In genomic region chr5:31664566-31664965, GRCh38 we compare ENCODE assay signal across 9 cellular contexts. TPM values are rescaled to one million over a fixed set of nuclear protein-coding genes. Genes with fewer than 3 reads are reported as not detected.
A peak's percentile ranks its signal among the peaks of the same experiment; 100 is the strongest.
DNase-seq lines count a peak whose midpoint lies in the region; ATAC-seq, FAIRE-seq and TF ChIP-seq lines count a peak whose summit lies in the region.
"Had no signal": no experiment of that assay in that cellular context is flagged by ENCODE, and none has a peak within 500 bp of the region (broad histone marks: within the 10 kb centered on the region; RNA-seq: fewer than 3 reads in every experiment).

No MANE protein-coding gene starts in this region.

- H3K4ac ChIP-seq in H1 (replicated peaks; ENCODE audit: insufficient read length, low read depth, low read length): no peak overlapping the region

- no peaks in the 10 kb centered on the region for H3K4me1 ChIP-seq in H1 (replicated peaks in 1 of 4; ENCODE audit: control insufficient read depth in 3 of 4, insufficient read depth in 4 of 4, low read length in 3 of 4)

- no peaks in the 10 kb centered on the region for H3K79me2 ChIP-seq in H1 (ENCODE audit: control insufficient read depth in 1 of 2, insufficient read depth in 2 of 2, low read length in 2 of 2)

- WGBS in H1 (ENCODE audit: extremely low coverage in 1 of 2, insufficient coverage in 1 of 2, insufficient read length in 1 of 2, insufficient replicate concordance in 2 of 2, low coverage in 1 of 2, low lambda C conversion rate in 2 of 2, missing lambda C conversion rate in 1 of 2), 2 experiments: 78% methylated on average over 8 of the region's 8 CpGs; no CpG with 5 or more reads in 1 of the 2 experiments

- H4K20me1 ChIP-seq in H1 (replicated peaks in 1 of 2; ENCODE audit: control insufficient read depth in 1 of 2, insufficient read depth in 2 of 2, low read length in 2 of 2): no peaks in the 10 kb centered on the region

- H3K9ac ChIP-seq in H1 (replicated peaks in 1 of 4; ENCODE audit: extremely low read depth in 1 of 4, low read depth in 3 of 4, low read length in 3 of 4): no peak overlapping the region

- H4K8ac ChIP-seq in H1 (ENCODE audit: extremely low read depth, insufficient read depth, low read length): no peak overlapping the region

- CTCF ChIA-PET in H1 (lab: Charles Lee; ENCODE audit: partially characterized antibody) (interaction anchor here (0.5 to 2.9 kb wide), 24 partner anchors 8 to 418 kb away, joined by 3 to 24 read pairs (median 4); no protein-coding TSS in a partner anchor), RWPE1 (lab: Yijun Ruan, JAX) (interaction anchor here (0.6 to 0.8 kb wide), 2 partner anchors 73 to 145 kb away, joined by 5 read pairs; no protein-coding TSS in a partner anchor)

- H3K14ac ChIP-seq in H1 (ENCODE audit: insufficient read length): no peak overlapping the region

- no peak overlapping the region for H4K5ac ChIP-seq in H1 (ENCODE audit: insufficient read length, low read depth, low read length)

- peak; percentile 49 for TF ChIP-seq CTCF in GM12875 (IDR thresholded peaks at IDR 0.05; ENCODE audit: borderline replicate concordance, insufficient read depth, low read depth, low read length)
- TF ChIP-seq CTCF in H1 (IDR thresholded peaks at IDR 0.05; ENCODE audit: control extremely low read depth in 1 of 3, insufficient read depth in 1 of 3, low read depth in 1 of 3, low read length in 3 of 3): peak; percentile 87 to 97 (median 94)
- no peak for TF ChIP-seq CTCF in RWPE1 (conservative IDR thresholded peaks at IDR 0.05; ENCODE audit: low read depth)

- DNase-seq in AML-193 (lab: John Stamatoyannopoulos, UW) (peak; percentile 1 to 3), NCI-H526 (lab: John Stamatoyannopoulos, UW) (peak; percentile 49 to 64), H1 (ENCODE audit: low read depth in 1 of 2, low spot score in 2 of 2) (peak; percentile 60 to 75), ecto neural progenitor cell (ENCODE audit: low spot score) (no peak), RWPE1 (ENCODE audit: low spot score) (no peak)
- DNase-seq: GF-D8 had no signal

- FAIRE-seq in H1 (lab: Jason Lieb, UNC): peak; percentile 55

- TF ChIP-seq RAD21 in H1 (IDR thresholded peaks at IDR 0.05 in 1 of 2, conservative IDR thresholded peaks at IDR 0.05 in 1 of 2; ENCODE audit: low read depth in 2 of 2, low read length in 2 of 2): peak; percentile 80 to 85

- no peaks in the 10 kb centered on the region for H3K27me3 ChIP-seq in H1 (replicated peaks in 1 of 4; ENCODE audit: control insufficient read depth in 3 of 4, extremely low read depth in 1 of 4, insufficient read depth in 3 of 4, low read length in 3 of 4)

- no peaks in the 10 kb centered on the region for H3K36me3 ChIP-seq in H1 (ENCODE audit: control insufficient read depth in 2 of 4, insufficient read depth in 4 of 4, low read length in 3 of 4)

- no peak overlapping the region for H2AK5ac ChIP-seq in H1 (ENCODE audit: low read depth, low read length)

- H3K4me3 ChIP-seq in GM12875 (ENCODE audit: low read depth, low read length): no peak overlapping the region
- H3K4me3 ChIP-seq in H1 (ENCODE audit: extremely low read depth in 1 of 4, insufficient read depth in 2 of 4, low read depth in 3 of 4, low read length in 4 of 4): no peak overlapping the region

- H2BK5ac ChIP-seq in H1 (ENCODE audit: low read depth, low read length): no peak overlapping the region

- ATAC-seq in HG03378 (IDR thresholded peaks at IDR 0.05; ENCODE audit: unreplicated experiment) (no peak), GM21423 (IDR thresholded peaks at IDR 0.05; ENCODE audit: unreplicated experiment) (no peak)

- no peak overlapping the region for H3K4me2 ChIP-seq in H1 (ENCODE audit: insufficient read depth in 1 of 2, low read depth in 2 of 2, low read length in 2 of 2)

- POLR2A ChIA-PET in H1 (lab: Charles Lee; ENCODE audit: partially characterized antibody): no interaction called here
- POLR2A ChIA-PET in RWPE1 (lab: Yijun Ruan, JAX; ENCODE audit: low non-redundant PET): no interaction called here

- TF ChIP-seq EP300 in H1 (IDR thresholded peaks at IDR 0.05; ENCODE audit: borderline replicate concordance in 1 of 2, low read depth in 2 of 2, low read length in 2 of 2): no peak

- H3K18ac ChIP-seq in H1 (ENCODE audit: extremely low read depth, low read length): no peak overlapping the region

- H3K23ac ChIP-seq in H1 (ENCODE audit: insufficient read length): no peak overlapping the region

- no peak overlapping the region for H4K91ac ChIP-seq in H1 (replicated peaks; ENCODE audit: insufficient read length, low read length)

- no peak overlapping the region for H2BK20ac ChIP-seq in H1 (ENCODE audit: low read length)

- no peak overlapping the region for H2AFZ ChIP-seq in H1 (ENCODE audit: low read length)

- no peaks in the 10 kb centered on the region for H3K79me1 ChIP-seq in H1 (ENCODE audit: low read depth, low read length)

- H3K27ac ChIP-seq in H1 (ENCODE audit: low read depth, low read length) (no peak overlapping the region), RWPE1 (no peak overlapping the region)

- H3K56ac ChIP-seq in H1 (replicated peaks; ENCODE audit: insufficient read length, low read depth, low read length): no peak overlapping the region

- H3K23me2 ChIP-seq in H1 (ENCODE audit: low read depth, low read length): no peaks in the 10 kb centered on the region

- no peaks in the 10 kb centered on the region for H3K9me3 ChIP-seq in H1 (ENCODE audit: insufficient read depth in 2 of 2, low read depth in 1 of 2, low read length in 1 of 2)

- H2BK120ac ChIP-seq in H1 (replicated peaks; ENCODE audit: low read depth, low read length): no peak overlapping the region

- H2BK12ac ChIP-seq in H1 (ENCODE audit: low read depth, low read length): no peak overlapping the region

- H2BK15ac ChIP-seq in H1 (ENCODE audit: low read length): peak overlapping the region; percentile 21; the same call in 1 of the 2 replicates

- no peak for TF ChIP-seq POLR2A in H1 (IDR thresholded peaks at IDR 0.05; ENCODE audit: control extremely low read depth in 1 of 2, low read depth in 2 of 2, low read length in 2 of 2)

TF ChIP-seq in H1, 55 proteins besides CTCF, POLR2A, EP300 and RAD21:
- TF ChIP-seq EGR1 (IDR thresholded peaks at IDR 0.05; ENCODE audit: borderline replicate concordance, low read depth, low read length) (no peak), CEBPB (IDR thresholded peaks at IDR 0.05; ENCODE audit: low read depth, low read length) (no peak), RFX5 (IDR thresholded peaks at IDR 0.05; ENCODE audit: borderline replicate concordance, low read depth, low read length) (no peak), MAX (IDR thresholded peaks at IDR 0.05) (peak; percentile 62), HDAC2 (IDR thresholded peaks at IDR 0.05; ENCODE audit: borderline replicate concordance in 1 of 2, low read depth in 2 of 2, low read length in 2 of 2) (no peak), SIRT6 (IDR thresholded peaks at IDR 0.05; ENCODE audit: low read length) (no peak), ZNF274 (IDR thresholded peaks at IDR 0.05; ENCODE audit: borderline replicate concordance, extremely low read depth, low read length) (no peak), YY1 (IDR thresholded peaks at IDR 0.05; ENCODE audit: low read depth, low read length) (peak; percentile 86), POLR2AphosphoS5 (IDR thresholded peaks at IDR 0.05; ENCODE audit: low read depth, low read length) (no peak), ATF3 (IDR thresholded peaks at IDR 0.05; ENCODE audit: insufficient read depth, low read depth, low read length) (no peak), BRCA1 (IDR thresholded peaks at IDR 0.05; ENCODE audit: low read depth, low read length) (no peak), CHD1 (IDR thresholded peaks at IDR 0.05; ENCODE audit: low read depth, low read length) (no peak), CTBP2 (IDR thresholded peaks at IDR 0.05; ENCODE audit: borderline replicate concordance, insufficient read depth, insufficient read length, low read length) (no peak), TCF12 (IDR thresholded peaks at IDR 0.05; ENCODE audit: low read depth, low read length) (no peak), USF2 (IDR thresholded peaks at IDR 0.05; ENCODE audit: low read length) (no peak)

RNA-seq across cellular contexts. Expression of gene PDZD2, which starts 25.6 kb away (rescaled TPM):
- 6.8 and 8.5 TPM in 2 replicates for total RNA-seq in H1 (2021; fragmentation: NEBNext Ultra II Directional; extraction: Animal tissue kit (Norgen Biotek cat#: 25700))
- 1.2 and 1.7 TPM in 2 replicates for polyA plus RNA-seq in H1 (2011; rRNA removed)
- 1.6 TPM for polyA plus RNA-seq in H1 (2011; cell fraction: cytosol; rRNA removed)
- polyA plus RNA-seq in H1 (2011; cell fraction: nucleus; rRNA removed): 3.8 TPM
- polyA plus RNA-seq in H1 (2012, experiment 1 of 2): 2.0 to 2.8 TPM (median 2.2 TPM) in 4 replicates
- 0.67 TPM for polyA plus RNA-seq in H1 (2012, experiment 2 of 2)
- 3.4 TPM for polyA plus RNA-seq in H1 (2013, experiment 1 of 2)
- 3.1 TPM for polyA plus RNA-seq in H1 (2013, experiment 2 of 2)
- polyA minus RNA-seq in H1 (2011; rRNA and poly(A)+ RNA removed): 7.7 and 7.9 TPM in 2 replicates
- polyA minus RNA-seq in H1 (2011; cell fraction: cytosol; rRNA and poly(A)+ RNA removed): 3.1 TPM
- 10.3 TPM for polyA minus RNA-seq in H1 (2011; cell fraction: nucleus; rRNA and poly(A)+ RNA removed)

Comparison
In these comparisons a context has a peak if more than half of its experiments do, and no peak if none do; other contexts are left out.
1. DNase-seq: peak in AML-193 (2 of 2), NCI-H526 (2 of 2) and H1 (2 of 2); none in ecto neural progenitor cell (single experiment) and RWPE1 (single experiment).